ENCODE assay signal across 6 cellular contexts in the genomic region with DNA sequence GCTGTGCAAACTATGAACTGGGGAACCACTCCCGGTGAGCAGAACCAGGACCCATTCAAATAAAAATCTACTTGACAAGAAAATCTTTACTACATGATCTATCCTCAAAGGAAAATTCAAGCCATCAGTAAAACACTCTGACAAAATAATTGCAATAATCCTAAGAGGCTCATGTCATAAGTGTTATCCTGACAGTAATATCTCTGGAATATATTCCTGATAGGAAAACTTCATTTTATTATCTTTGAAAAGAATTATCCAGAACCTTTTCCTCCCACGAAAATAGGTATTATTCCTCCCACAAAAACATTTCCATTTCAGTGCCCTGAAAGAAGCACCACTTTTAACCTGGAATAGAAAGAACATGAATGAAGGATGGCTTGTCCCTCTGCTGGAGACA.
"Had no signal": no experiment of that assay in that cellular context is flagged by ENCODE, and none has a peak within 500 bp of the region (broad histone marks: within the 10 kb centered on the region; RNA-seq: fewer than 3 reads in every experiment).

No MANE protein-coding gene starts in this region.

- H3K36me3 ChIP-seq: HAP-1 had no signal

- H3K4me3 ChIP-seq: GM23248, HAP-1, K562 had no signal

- ATAC-seq: K562 had no signal

- H3K4me1 ChIP-seq: HAP-1 had no signal

- H3K27ac ChIP-seq: GM23248 had no signal

- H3K9me3 ChIP-seq: HAP-1 had no signal

- DNase-seq: GM23248, GOT3, H7, IMR-90 had no signal
